ENCODE assay signal across 1 cellular context in the genomic region with DNA sequence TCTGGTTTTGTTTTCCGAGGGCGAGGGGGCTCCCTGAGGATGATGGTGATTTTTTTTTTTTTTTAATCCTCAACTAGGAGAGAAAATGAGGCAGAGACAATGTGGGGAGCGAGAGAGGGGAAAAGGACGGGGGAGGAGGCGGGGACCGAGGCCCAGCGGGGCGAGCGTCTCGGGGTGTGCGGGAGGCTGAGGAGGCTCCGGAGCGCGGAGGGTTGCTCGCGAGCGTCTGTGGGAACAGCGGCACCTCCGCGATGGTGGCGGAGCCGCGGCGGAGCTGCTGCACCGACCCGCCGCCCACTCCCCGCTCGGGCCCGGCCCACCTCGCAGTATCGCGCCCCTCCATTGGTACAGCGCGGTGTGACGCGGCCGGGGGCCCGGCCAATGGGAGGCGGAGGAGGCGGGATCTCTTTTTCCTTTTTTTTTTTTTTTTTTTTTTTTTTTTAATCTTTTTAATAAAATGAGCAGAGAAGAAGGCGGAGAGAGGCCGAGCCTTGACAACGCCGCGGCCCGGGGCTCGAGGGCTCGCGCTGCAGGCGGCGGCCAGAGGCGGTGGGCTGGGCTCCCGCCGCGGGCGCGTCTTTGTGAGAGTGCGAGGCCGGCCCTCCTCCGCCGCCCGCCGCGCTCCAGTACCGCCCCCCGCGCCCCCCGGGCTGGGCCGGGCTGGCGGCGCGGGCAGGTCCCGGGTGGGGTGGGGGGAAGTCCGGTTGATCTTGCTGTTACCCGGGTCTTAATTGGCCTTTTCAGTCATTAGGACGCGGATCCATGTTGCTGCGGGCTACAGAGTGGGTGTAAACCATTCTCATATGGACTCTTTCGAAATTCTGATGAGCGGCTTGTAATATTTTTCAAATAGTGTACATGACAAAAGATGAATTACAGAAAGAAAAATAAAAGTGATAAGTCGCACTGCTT.
TF ChIP-seq lines count a peak whose summit lies in the region.

RERE (minus strand) TSS at position 228 of the 912 bp plus-strand sequence.

TF ChIP-seq in K562, 482 proteins besides CTCF, POLR2A, EP300 and RAD21 (continued from another document and continues in another):
- TF ChIP-seq EHMT2 (IDR thresholded peaks at IDR 0.05) (no peak), RHOXF2B (CRISPR knock-in tag; conservative IDR thresholded peaks at IDR 0.05) (no peak), CTBP1 (IDR thresholded peaks at IDR 0.05; ENCODE audit: borderline replicate concordance) (peak; percentile 9; the same call in 1 of the 2 replicates), ZNF282 (CRISPR knock-in tag; IDR thresholded peaks at IDR 0.05) (no peak), ZNF778 (CRISPR knock-in tag; IDR thresholded peaks at IDR 0.05) (no peak), RBM17 (IDR thresholded peaks at IDR 0.05; ENCODE audit: borderline replicate concordance, low read depth, low read length) (no peak), MYNN (IDR thresholded peaks at IDR 0.05) (no peak), MYNN (CRISPR knock-in tag; IDR thresholded peaks at IDR 0.05) (no peak), HMGN3 (IDR thresholded peaks at IDR 0.05; ENCODE audit: borderline replicate concordance, extremely low read depth, insufficient read length, low read depth, low read length) (peak; percentile 89), FOXP1 (CRISPR knock-in tag; IDR thresholded peaks at IDR 0.05) (peak; percentile 27; the same call in 1 of the 2 replicates), TAF9B (IDR thresholded peaks at IDR 0.05; ENCODE audit: partially characterized antibody) (peak; percentile 70), AFF4 (CRISPR knock-in tag; IDR thresholded peaks at IDR 0.05) (peak; percentile 54; the same call in 1 of the 2 replicates), ZNF655 (CRISPR knock-in tag; IDR thresholded peaks at IDR 0.05) (no peak), ZBTB8A (IDR thresholded peaks at IDR 0.05; ENCODE audit: partially characterized antibody) (no peak), HNRNPLL (IDR thresholded peaks at IDR 0.05; ENCODE audit: low read depth, low read length, poor library complexity, severe bottlenecking) (peak; percentile 89), LEF1 (IDR thresholded peaks at IDR 0.05) (no peak), ETV6 (IDR thresholded peaks at IDR 0.05; ENCODE audit: borderline replicate concordance in 1 of 2, low read depth in 2 of 2, low read length in 1 of 2) (no peak), ETV6 (CRISPR knock-in tag; IDR thresholded peaks at IDR 0.05; ENCODE audit: borderline replicate concordance) (no peak), ZNF384 (IDR thresholded peaks at IDR 0.05; ENCODE audit: low read depth, low read length) (peak; percentile 100), SREBF1 (IDR thresholded peaks at IDR 0.05; ENCODE audit: borderline replicate concordance, low read depth, low read length) (no peak), ZBTB34 (CRISPR knock-in tag; IDR thresholded peaks at IDR 0.05) (no peak), RBBP5 (IDR thresholded peaks at IDR 0.05; ENCODE audit: borderline replicate concordance, insufficient read depth, low read length, poor library complexity, severe bottlenecking) (peak; percentile 95), SMARCA5 (IDR thresholded peaks at IDR 0.05) (peak; percentile 63; the same call in 1 of the 2 replicates), MLX (CRISPR knock-in tag; conservative IDR thresholded peaks at IDR 0.05) (no peak), ZFP36 (IDR thresholded peaks at IDR 0.05; ENCODE audit: low read depth, low read length, partially characterized antibody) (peak; percentile 6), TAF15 (IDR thresholded peaks at IDR 0.05; ENCODE audit: low read depth, low read length) (no peak), ZNF780A (CRISPR knock-in tag; IDR thresholded peaks at IDR 0.05) (no peak), GABPA (tag; conservative IDR thresholded peaks at IDR 0.05; ENCODE audit: low read depth) (peak; percentile 46; the same call in 1 of the 2 replicates), ARID1B (IDR thresholded peaks at IDR 0.05) (no peak; the same call in 1 of the 2 replicates), HDAC8 (tag; IDR thresholded peaks at IDR 0.05) (no peak), CUX1 (CRISPR knock-in tag; IDR thresholded peaks at IDR 0.05) (no peak)
- TF ChIP-seq, protein P1, sequence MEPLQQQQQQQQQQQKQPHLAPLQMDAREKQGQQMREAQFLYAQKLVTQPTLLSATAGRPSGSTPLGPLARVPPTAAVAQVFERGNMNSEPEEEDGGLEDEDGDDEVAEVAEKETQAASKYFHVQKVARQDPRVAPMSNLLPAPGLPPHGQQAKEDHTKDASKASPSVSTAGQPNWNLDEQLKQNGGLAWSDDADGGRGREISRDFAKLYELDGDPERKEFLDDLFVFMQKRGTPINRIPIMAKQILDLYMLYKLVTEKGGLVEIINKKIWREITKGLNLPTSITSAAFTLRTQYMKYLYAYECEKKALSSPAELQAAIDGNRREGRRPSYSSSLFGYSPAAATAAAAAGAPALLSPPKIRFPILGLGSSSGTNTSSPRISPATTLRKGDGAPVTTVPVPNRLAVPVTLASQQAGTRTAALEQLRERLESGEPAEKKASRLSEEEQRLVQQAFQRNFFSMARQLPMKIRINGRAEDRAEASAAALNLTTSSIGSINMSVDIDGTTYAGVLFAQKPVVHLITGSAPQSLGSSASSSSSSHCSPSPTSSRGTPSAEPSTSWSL (CRISPR knock-in tag; IDR thresholded peaks at IDR 0.05; ENCODE audit: borderline replicate concordance): no peak
- TF ChIP-seq, protein P2, sequence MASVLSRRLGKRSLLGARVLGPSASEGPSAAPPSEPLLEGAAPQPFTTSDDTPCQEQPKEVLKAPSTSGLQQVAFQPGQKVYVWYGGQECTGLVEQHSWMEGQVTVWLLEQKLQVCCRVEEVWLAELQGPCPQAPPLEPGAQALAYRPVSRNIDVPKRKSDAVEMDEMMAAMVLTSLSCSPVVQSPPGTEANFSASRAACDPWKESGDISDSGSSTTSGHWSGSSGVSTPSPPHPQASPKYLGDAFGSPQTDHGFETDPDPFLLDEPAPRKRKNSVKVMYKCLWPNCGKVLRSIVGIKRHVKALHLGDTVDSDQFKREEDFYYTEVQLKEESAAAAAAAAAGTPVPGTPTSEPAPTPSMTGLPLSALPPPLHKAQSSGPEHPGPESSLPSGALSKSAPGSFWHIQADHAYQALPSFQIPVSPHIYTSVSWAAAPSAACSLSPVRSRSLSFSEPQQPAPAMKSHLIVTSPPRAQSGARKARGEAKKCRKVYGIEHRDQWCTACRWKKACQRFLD (CRISPR knock-in tag; IDR thresholded peaks at IDR 0.05): peak; percentile 59; the same call in 1 of the 2 replicates
- TF ChIP-seq, protein P3, sequence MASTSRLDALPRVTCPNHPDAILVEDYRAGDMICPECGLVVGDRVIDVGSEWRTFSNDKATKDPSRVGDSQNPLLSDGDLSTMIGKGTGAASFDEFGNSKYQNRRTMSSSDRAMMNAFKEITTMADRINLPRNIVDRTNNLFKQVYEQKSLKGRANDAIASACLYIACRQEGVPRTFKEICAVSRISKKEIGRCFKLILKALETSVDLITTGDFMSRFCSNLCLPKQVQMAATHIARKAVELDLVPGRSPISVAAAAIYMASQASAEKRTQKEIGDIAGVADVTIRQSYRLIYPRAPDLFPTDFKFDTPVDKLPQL (IDR thresholded peaks at IDR 0.05; ENCODE audit: extremely low read depth, insufficient read length): no peak
